In the genomic region with DNA sequence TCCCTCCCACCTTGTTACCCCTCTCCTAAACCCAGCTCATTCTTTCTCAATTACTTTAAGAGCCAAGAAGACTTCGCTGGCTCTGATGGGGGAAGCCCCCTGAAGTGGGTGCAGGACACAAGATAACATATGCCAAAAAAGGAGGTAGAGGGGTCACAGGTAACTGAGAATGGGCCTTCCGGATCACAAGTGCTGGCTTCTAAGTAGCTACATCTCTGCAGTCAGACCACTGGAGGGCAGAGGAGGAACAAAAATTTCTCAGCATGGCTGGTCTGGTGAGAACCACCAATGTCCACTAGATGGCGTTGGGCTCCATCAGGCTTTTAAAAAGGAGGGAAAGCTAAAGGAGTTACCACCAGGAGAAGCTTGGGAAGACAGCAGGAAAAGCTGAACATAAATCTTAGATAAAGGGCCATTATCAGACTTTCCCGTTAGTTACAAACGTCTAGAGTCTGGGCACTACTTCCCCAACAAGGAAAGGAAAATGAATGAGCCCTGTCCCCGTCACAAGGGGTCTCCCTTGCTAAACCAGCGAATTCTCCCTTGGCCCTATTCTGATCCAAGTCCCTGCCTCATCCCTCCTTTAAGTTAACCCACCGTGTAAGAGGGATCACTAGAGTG, we compare ENCODE assay signal across 7 cellular contexts. TPM values are rescaled to one million over a fixed set of nuclear protein-coding genes. Genes with fewer than 3 reads are reported as not detected.
DNase-seq lines count a peak whose midpoint lies in the region; ATAC-seq lines count a peak whose summit lies in the region.

No MANE protein-coding gene starts in this region.

- no peak overlapping the region for H3K18ac ChIP-seq in mesendoderm (ENCODE audit: low read length)

- no peak overlapping the region for H3K23ac ChIP-seq in mesendoderm (ENCODE audit: low read length)

- peak overlapping the region; percentile 71 for H3K9ac ChIP-seq in mesendoderm (ENCODE audit: low read length)

- H2BK5ac ChIP-seq in mesendoderm (ENCODE audit: low read length): no peak overlapping the region

- peak overlapping the region; percentile 42 for H3K4me2 ChIP-seq in mesendoderm (ENCODE audit: low read length)

- H3K79me1 ChIP-seq in mesendoderm (ENCODE audit: low read length): peaks cover 23% of the 10 kb centered on the region

- peaks cover 17% of the 10 kb centered on the region for H3K4me1 ChIP-seq in mesendoderm (ENCODE audit: control insufficient read depth, low read depth, low read length)

- no peak overlapping the region for H2BK120ac ChIP-seq in mesendoderm (ENCODE audit: low read depth, low read length)

- H3K27me3 ChIP-seq in mesendoderm (ENCODE audit: insufficient read depth, low read length, poor library complexity): no peaks in the 10 kb centered on the region

- H2AK5ac ChIP-seq in mesendoderm (ENCODE audit: low read length): no peak overlapping the region

- H2BK15ac ChIP-seq in mesendoderm (replicated peaks; ENCODE audit: low read depth): no peak overlapping the region

- H3K36me3 ChIP-seq in mesendoderm (ENCODE audit: control insufficient read depth, insufficient read depth, low read length): peaks cover 27% of the 10 kb centered on the region

- H3K27ac ChIP-seq in mesendoderm (ENCODE audit: low read depth, low read length): peak overlapping the region; percentile 75

- H3K4ac ChIP-seq in mesendoderm (ENCODE audit: low read depth, low read length): no peak overlapping the region

- WGBS in mesendoderm (ENCODE audit: extremely low coverage, insufficient coverage, low lambda C conversion rate): no CpG with 5 or more reads among the region's 8 CpGs

- peak; percentile 48 to 60 for DNase-seq in activated CD4-positive, alpha-beta T cell treated with anti-CD3 and anti-CD28 coated beads for 24 hours (ENCODE audit: low read depth in 2 of 2)
- DNase-seq in dermis microvascular lymphatic vessel endothelial cell (ENCODE audit: low read depth in 2 of 2): peak; percentile 82 to 94
- DNase-seq in mesendoderm: peak; percentile 97
- peak; percentile 32 to 50 for DNase-seq in stimulated activated CD8-positive, alpha-beta memory T cell treated with anti-CD3 and anti-CD28 coated beads, Interleukin-2, amount 100 ng/mL, for 48 hours (ENCODE audit: low read depth in 2 of 2)
- DNase-seq in OCI-M2 (lab: John Stamatoyannopoulos, UW; ENCODE audit: unreplicated experiment): no peak

- no peak overlapping the region for H4K5ac ChIP-seq in mesendoderm (ENCODE audit: low read length)

- H3K79me2 ChIP-seq in mesendoderm (ENCODE audit: control insufficient read depth, insufficient read depth, low read length): peaks cover 55% of the 10 kb centered on the region

- H4K8ac ChIP-seq in mesendoderm (ENCODE audit: low read depth, low read length): no peak overlapping the region

- peak overlapping the region; percentile 80 for H3K56ac ChIP-seq in mesendoderm (ENCODE audit: low read length)

- ATAC-seq in GM18861 (IDR thresholded peaks at IDR 0.05; ENCODE audit: unreplicated experiment) (peak; percentile 73), HG03378 (IDR thresholded peaks at IDR 0.05; ENCODE audit: unreplicated experiment) (peak; percentile 59)

- H3K4me3 ChIP-seq in mesendoderm (ENCODE audit: low read length): no peak overlapping the region

RNA-seq across cellular contexts. Expression of gene CDH24, which starts 11.6 kb away (rescaled TPM):
- total RNA-seq in dermis microvascular lymphatic vessel endothelial cell: 1.5 and 1.9 TPM in 2 replicates
- 11.2 TPM for polyA plus RNA-seq in mesendoderm (2013, experiment 1 of 2)
- 10.8 TPM for polyA plus RNA-seq in mesendoderm (2013, experiment 2 of 2)

RNA-seq across cellular contexts. Expression of gene ACIN1, which starts 26.0 kb away (rescaled TPM):
- 36.8 and 43.0 TPM in 2 replicates for total RNA-seq in dermis microvascular lymphatic vessel endothelial cell
- 212 TPM for polyA plus RNA-seq in mesendoderm (2013, experiment 1 of 2)
- 206 TPM for polyA plus RNA-seq in mesendoderm (2013, experiment 2 of 2)

RNA-seq across cellular contexts. Expression of gene C14orf119, which starts 26.4 kb away (rescaled TPM):
- 38.6 and 49.8 TPM in 2 replicates for total RNA-seq in dermis microvascular lymphatic vessel endothelial cell
- 37.0 TPM for polyA plus RNA-seq in mesendoderm (2013, experiment 1 of 2)
- polyA plus RNA-seq in mesendoderm (2013, experiment 2 of 2): 35.2 TPM

RNA-seq across cellular contexts. Expression of gene PSMB11, which starts 26.9 kb away (rescaled TPM):
- total RNA-seq in dermis microvascular lymphatic vessel endothelial cell: not detected in 2 replicates
- not detected for polyA plus RNA-seq in mesendoderm (2013, experiment 1 of 2)
- not detected for polyA plus RNA-seq in mesendoderm (2013, experiment 2 of 2)

RNA-seq across cellular contexts. Expression of gene PSMB5, which starts 34.2 kb away (rescaled TPM):
- total RNA-seq in dermis microvascular lymphatic vessel endothelial cell: 216 and 232 TPM in 2 replicates
- polyA plus RNA-seq in mesendoderm (2013, experiment 1 of 2): 202 TPM
- polyA plus RNA-seq in mesendoderm (2013, experiment 2 of 2): 203 TPM
